In genomic region chr2:47227532-47228166, GRCh38 we compare ENCODE assay signal across 17 cellular contexts. TPM values are rescaled to one million over a fixed set of nuclear protein-coding genes. Genes with fewer than 3 reads are reported as not detected.
DNase-seq lines count a peak whose midpoint lies in the region; ATAC-seq and TF ChIP-seq lines count a peak whose summit lies in the region.
"Had no signal": no experiment of that assay in that cellular context is flagged by ENCODE, and none has a peak within 500 bp of the region (broad histone marks: within the 10 kb centered on the region; RNA-seq: fewer than 3 reads in every experiment).

No MANE protein-coding gene starts in this region.

- no peaks in the 10 kb centered on the region for H3K4me1 Mint-ChIP-seq in activated naive CD4-positive, alpha-beta T cell treated with anti-CD3 and anti-CD28 coated beads, Interleukin-2, amount 50 U/mL, for 24 hours
- H3K4me1 Mint-ChIP-seq in activated naive CD4-positive, alpha-beta T cell treated with anti-CD3 and anti-CD28 coated beads, Interleukin-2, amount 10 ng/mL, durations not matched to agents 7 days and 5 days, result no peaks in the 10 kb centered on the region
- peaks cover 33% of the 10 kb centered on the region for H3K4me1 Mint-ChIP-seq in endodermal cell
- H3K4me1 Mint-ChIP-seq: activated naive CD8-positive, alpha-beta T cell treated with anti-CD3 and anti-CD28 coated beads for 36 hours had no signal

- peak overlapping the region; percentile 51 for H3K4me3 ChIP-seq in endodermal cell (ENCODE audit: low read length)
- H3K4me3 ChIP-seq: vagina had no signal

- no peaks in the 10 kb centered on the region for H3K27me3 ChIP-seq in endodermal cell (ENCODE audit: control insufficient read depth, insufficient read depth, low read length, poor library complexity, severe bottlenecking)
- H3K27me3 ChIP-seq: vagina had no signal

- DNase-seq in activated naive CD4-positive, alpha-beta T cell treated with anti-CD3 and anti-CD28 coated beads, Interleukin-2, amount 10 ng/mL, durations not matched to agents 7 days and 5 days, result no peak
- DNase-seq in NCI-H2227 (lab: John Stamatoyannopoulos, UW; ENCODE audit: unreplicated experiment) (peak; percentile 94), endodermal cell (no peak)
- DNase-seq: activated CD4-positive, CD25-positive, alpha-beta regulatory T cell treated with anti-CD3 and anti-CD28 coated beads, Interleukin-2, amount 50 U/mL, for 72 hours; activated naive CD8-positive, alpha-beta T cell treated with anti-CD3 and anti-CD28 coated beads for 36 hours; HCEC 1CT; Karpas-422; NCI-H774; stimulated activated naive CD8-positive, alpha-beta T cell treated with anti-CD3 and anti-CD28 coated beads, Interleukin-15, Interleukin-2, amounts not matched to agents 100 U/mL and 50 U/mL, for 24 hours had no signal

- no peak for TF ChIP-seq CTCF in endodermal cell (conservative IDR thresholded peaks at IDR 0.05)

- H3K27ac Mint-ChIP-seq in activated naive CD4-positive, alpha-beta T cell treated with anti-CD3 and anti-CD28 coated beads, Interleukin-2, amount 50 U/mL, for 24 hours, result peak overlapping the region; percentile 10
- no peak overlapping the region for H3K27ac Mint-ChIP-seq in activated naive CD4-positive, alpha-beta T cell treated with anti-CD3 and anti-CD28 coated beads, Interleukin-2, amount 10 ng/mL, durations not matched to agents 7 days and 5 days
- peak overlapping the region; percentile 4 for H3K27ac Mint-ChIP-seq in endodermal cell
- H3K27ac Mint-ChIP-seq: activated naive CD8-positive, alpha-beta T cell treated with anti-CD3 and anti-CD28 coated beads for 36 hours; natural killer cell treated with Interleukin-12 subunit alpha and Interleukin-12 subunit beta and Interleukin-15 and Interleukin-18, amount 100 ng/mL, for 72 hours; T-helper 1 cell treated with Interleukin-12 subunit alpha and Interleukin-12 subunit beta and Interleukin-4 antibody, amounts not matched to agents 30 μg/mL and 1 μg/mL, for 36 hours had no signal

- H3K27me3 Mint-ChIP-seq in activated naive CD4-positive, alpha-beta T cell treated with anti-CD3 and anti-CD28 coated beads, Interleukin-2, amount 50 U/mL, for 24 hours, result no peaks in the 10 kb centered on the region
- peaks cover 23% of the 10 kb centered on the region for H3K27me3 Mint-ChIP-seq in activated naive CD4-positive, alpha-beta T cell treated with anti-CD3 and anti-CD28 coated beads, Interleukin-2, amount 10 ng/mL, durations not matched to agents 7 days and 5 days
- H3K27me3 Mint-ChIP-seq in endodermal cell (ENCODE audit: insufficient read depth), result peaks cover 7% of the 10 kb centered on the region
- H3K27me3 Mint-ChIP-seq: activated naive CD8-positive, alpha-beta T cell treated with anti-CD3 and anti-CD28 coated beads for 36 hours had no signal

- ATAC-seq in HG03175 (IDR thresholded peaks at IDR 0.05; ENCODE audit: unreplicated experiment), result no peak
- ATAC-seq in HG03378 (IDR thresholded peaks at IDR 0.05; ENCODE audit: unreplicated experiment), result no peak
- no peak for ATAC-seq in HG03520 (IDR thresholded peaks at IDR 0.05; ENCODE audit: unreplicated experiment)
- no peak for ATAC-seq in HG02610 (IDR thresholded peaks at IDR 0.05; ENCODE audit: unreplicated experiment)
- ATAC-seq: stimulated activated naive CD8-positive, alpha-beta T cell treated with anti-CD3 and anti-CD28 coated beads, Interleukin-15, Interleukin-2, amounts not matched to agents 100 U/mL and 50 U/mL, for 24 hours had no signal

- H3K9me3 ChIP-seq in endodermal cell (ENCODE audit: control insufficient read depth, low read length), result no peaks in the 10 kb centered on the region
- H3K9me3 ChIP-seq: vagina had no signal

- no peaks in the 10 kb centered on the region for H3K9me3 Mint-ChIP-seq in activated naive CD4-positive, alpha-beta T cell treated with anti-CD3 and anti-CD28 coated beads, Interleukin-2, amount 50 U/mL, for 24 hours
- no peaks in the 10 kb centered on the region for H3K9me3 Mint-ChIP-seq in activated naive CD4-positive, alpha-beta T cell treated with anti-CD3 and anti-CD28 coated beads, Interleukin-2, amount 10 ng/mL, durations not matched to agents 7 days and 5 days
- H3K9me3 Mint-ChIP-seq in endodermal cell, result no peaks in the 10 kb centered on the region
- H3K9me3 Mint-ChIP-seq: activated naive CD8-positive, alpha-beta T cell treated with anti-CD3 and anti-CD28 coated beads for 36 hours; natural killer cell treated with Interleukin-12 subunit alpha and Interleukin-12 subunit beta and Interleukin-15 and Interleukin-18, amount 100 ng/mL, for 72 hours; T-helper 1 cell treated with Interleukin-12 subunit alpha and Interleukin-12 subunit beta and Interleukin-4 antibody, amounts not matched to agents 30 μg/mL and 1 μg/mL, for 36 hours had no signal

- H3K9ac ChIP-seq in endodermal cell (ENCODE audit: extremely low read depth, low read length, poor library complexity, severe bottlenecking), result no peak overlapping the region

- no peak overlapping the region for H3K4me3 Mint-ChIP-seq in activated naive CD4-positive, alpha-beta T cell treated with anti-CD3 and anti-CD28 coated beads, Interleukin-2, amount 50 U/mL, for 24 hours
- no peak overlapping the region for H3K4me3 Mint-ChIP-seq in activated naive CD4-positive, alpha-beta T cell treated with anti-CD3 and anti-CD28 coated beads, Interleukin-2, amount 10 ng/mL, durations not matched to agents 7 days and 5 days
- H3K4me3 Mint-ChIP-seq in endodermal cell, result no peak overlapping the region
- H3K4me3 Mint-ChIP-seq: activated naive CD8-positive, alpha-beta T cell treated with anti-CD3 and anti-CD28 coated beads for 36 hours; natural killer cell treated with Interleukin-12 subunit alpha and Interleukin-12 subunit beta and Interleukin-15 and Interleukin-18, amount 100 ng/mL, for 72 hours; T-helper 1 cell treated with Interleukin-12 subunit alpha and Interleukin-12 subunit beta and Interleukin-4 antibody, amounts not matched to agents 30 μg/mL and 1 μg/mL, for 36 hours had no signal

- peak overlapping the region; percentile 94 for H3K27ac ChIP-seq in endodermal cell (ENCODE audit: low read depth, low read length)
- H3K27ac ChIP-seq: vagina had no signal

- WGBS in endodermal cell (ENCODE audit: insufficient coverage in 1 of 2, insufficient read length in 1 of 2), 2 experiments, result 71 to 81% methylated on average over 4 to 7 of the region's 7 CpGs

- H3K4me1 ChIP-seq in endodermal cell (ENCODE audit: control insufficient read depth, insufficient read depth, low read length), result peaks cover 31% of the 10 kb centered on the region

- CTCF ChIA-PET in activated naive CD4-positive, alpha-beta T cell treated with anti-CD3 and anti-CD28 coated beads, Interleukin-2, amount 10 ng/mL, durations not matched to agents 7 days and 5 days (lab: Charles Lee), result no interaction called here

- H3K36me3 ChIP-seq in endodermal cell (ENCODE audit: control insufficient read depth, insufficient read depth, low read length), result no peaks in the 10 kb centered on the region
- H3K36me3 ChIP-seq: vagina had no signal

- no peaks in the 10 kb centered on the region for H3K36me3 Mint-ChIP-seq in activated naive CD4-positive, alpha-beta T cell treated with anti-CD3 and anti-CD28 coated beads, Interleukin-2, amount 50 U/mL, for 24 hours
- H3K36me3 Mint-ChIP-seq in activated naive CD4-positive, alpha-beta T cell treated with anti-CD3 and anti-CD28 coated beads, Interleukin-2, amount 10 ng/mL, durations not matched to agents 7 days and 5 days, result no peaks in the 10 kb centered on the region
- H3K36me3 Mint-ChIP-seq in endodermal cell (ENCODE audit: low read depth), result no peaks in the 10 kb centered on the region
- H3K36me3 Mint-ChIP-seq: activated naive CD8-positive, alpha-beta T cell treated with anti-CD3 and anti-CD28 coated beads for 36 hours; natural killer cell treated with Interleukin-12 subunit alpha and Interleukin-12 subunit beta and Interleukin-15 and Interleukin-18, amount 100 ng/mL, for 72 hours had no signal

RNA-seq across cellular contexts. Expression of gene CALM2, which starts 51.3 kb away (rescaled TPM):
- 100 to 1,000 TPM; 430 TPM for total RNA-seq in endodermal cell
- polyA plus RNA-seq in endodermal cell (2013, experiment 1 of 2), result 679 TPM
- polyA plus RNA-seq in endodermal cell (2013, experiment 2 of 2), result 697 TPM
